19 cellular contexts compared by ENCODE assay signal in genomic region chr4:110075083-110075738, GRCh38.
A peak's percentile ranks its signal among the peaks of the same experiment; 100 is the strongest.
DNase-seq lines count a peak whose midpoint lies in the region; ATAC-seq, FAIRE-seq and TF ChIP-seq lines count a peak whose summit lies in the region.
"Had no signal": no experiment of that assay in that cellular context is flagged by ENCODE, and none has a peak within 500 bp of the region (broad histone marks: within the 10 kb centered on the region; RNA-seq: fewer than 3 reads in every experiment).

No MANE protein-coding gene starts in this region.

- no peaks in the 10 kb centered on the region for H4K20me1 ChIP-seq in keratinocyte (ENCODE audit: control insufficient read depth, extremely low read depth, insufficient read depth, low read length)

- no peak for DNase-seq in keratinocyte (ENCODE audit: low read depth, low spot score)
- DNase-seq in stimulated activated CD4-positive, alpha-beta T cell treated with anti-CD3 and anti-CD28 coated beads, Interleukin-4, amount 100 ng/mL, for 24 hours = no peak
- no peak for DNase-seq in AG20443 (ENCODE audit: low spot score)
- no peak for DNase-seq in Right ventricle myocardium inferior (ENCODE audit: missing footprints)
- DNase-seq: activated CD4-positive, alpha-beta T cell treated with anti-CD3 and anti-CD28 coated beads, Interleukin-2, amount 50 U/mL, for 1 hour; activated naive CD8-positive, alpha-beta T cell treated with anti-CD3 and anti-CD28 coated beads for 36 hours; activated T-cell treated with anti-CD3 and anti-CD28 coated beads, Interleukin-2, amount 50 U/mL, for 1 hour; DMS 273 treated with DMSO at 0.1 percent for 48 hours; NCI-H2081; NCI-H524 treated with DMSO at 0.1 percent for 48 hours; PC-3; stimulated activated CD4-positive, alpha-beta T cell treated with anti-CD3 and anti-CD28 coated beads, Interleukin-2, amount 100 ng/mL, for 48 hours had no signal

- H3K4me2 ChIP-seq in keratinocyte (ENCODE audit: control insufficient read depth, extremely low read depth, insufficient read depth, low read depth, low read length) = no peak overlapping the region

- H3K36me3 ChIP-seq in keratinocyte (ENCODE audit: control insufficient read depth in 2 of 2, extremely low read depth in 1 of 2, insufficient read depth in 2 of 2, low read length in 2 of 2) = peaks cover 0 to 2% of the 10 kb centered on the region in 2 experiments

- intact Hi-C loops in Right ventricle myocardium inferior (cut with DNase I) = no loop called here

- no peaks in the 10 kb centered on the region for H3K9me3 ChIP-seq in keratinocyte (ENCODE audit: control insufficient read depth, low read depth, low read length)

- no peaks in the 10 kb centered on the region for H3K27me3 ChIP-seq in keratinocyte (ENCODE audit: control insufficient read depth, extremely low read depth, insufficient read depth, low read length)

- H3K27ac ChIP-seq in keratinocyte (ENCODE audit: control insufficient read depth, insufficient read depth, low read length) = no peak overlapping the region
- H3K27ac ChIP-seq: parathyroid adenoma had no signal

- no peak overlapping the region for H3K9ac ChIP-seq in keratinocyte (ENCODE audit: control insufficient read depth, extremely low read depth, insufficient read depth, low read length)
- H3K9ac ChIP-seq: parathyroid adenoma had no signal

- FAIRE-seq in keratinocyte (lab: Jason Lieb, UNC) = peak; percentile 17
- FAIRE-seq: HepG2 had no signal

- dilution Hi-C loops in keratinocyte (cut with MboI; ENCODE audit: extremely low pct_ligation_motif_present, low sequenced_read_pairs) = no loop called here

- H3K9me1 ChIP-seq in keratinocyte (ENCODE audit: control insufficient read depth, extremely low read depth, insufficient read depth, low read length) = no peaks in the 10 kb centered on the region

- no peak overlapping the region for H3K4me3 ChIP-seq in keratinocyte (ENCODE audit: control insufficient read depth in 2 of 3, extremely low read depth in 1 of 3, insufficient read depth in 2 of 3, low read depth in 1 of 3, low read length in 3 of 3)
- H3K4me3 ChIP-seq: lung had no signal

- no peaks in the 10 kb centered on the region for H3K4me1 ChIP-seq in keratinocyte (ENCODE audit: control insufficient read depth, extremely low read depth, insufficient read depth, low read length)
- H3K4me1 ChIP-seq: parathyroid adenoma had no signal

- peak; percentile 87 for ATAC-seq in GM18867 (IDR thresholded peaks at IDR 0.05; ENCODE audit: unreplicated experiment)
- ATAC-seq in GM21786 (IDR thresholded peaks at IDR 0.05; ENCODE audit: unreplicated experiment) = peak; percentile 60
- ATAC-seq in HG03432 (IDR thresholded peaks at IDR 0.05; ENCODE audit: unreplicated experiment) = peak; percentile 64
- ATAC-seq in Right ventricle myocardium inferior = no peak
- ATAC-seq: HepG2, PC-3, SK-N-SH treated with all-trans-retinoic acid at 6 μM for 48 hours had no signal

- no peak overlapping the region for H2AFZ ChIP-seq in keratinocyte (ENCODE audit: control insufficient read depth, low read length)
- H2AFZ ChIP-seq: parathyroid adenoma had no signal

- TF ChIP-seq CTCF in keratinocyte (optimal IDR thresholded peaks at IDR 0.05 in 1 of 3, IDR thresholded peaks at IDR 0.05 in 1 of 3, conservative IDR thresholded peaks at IDR 0.05 in 1 of 3; ENCODE audit: extremely low read depth in 1 of 3, insufficient read depth in 2 of 3, low read length in 3 of 3) = no peak

- peaks cover 2% of the 10 kb centered on the region for H3K79me2 ChIP-seq in keratinocyte (ENCODE audit: control insufficient read depth, insufficient read depth, low read length)
- H3K79me2 ChIP-seq: parathyroid adenoma had no signal
